26 cellular contexts compared by ENCODE assay signal in the genomic region with DNA sequence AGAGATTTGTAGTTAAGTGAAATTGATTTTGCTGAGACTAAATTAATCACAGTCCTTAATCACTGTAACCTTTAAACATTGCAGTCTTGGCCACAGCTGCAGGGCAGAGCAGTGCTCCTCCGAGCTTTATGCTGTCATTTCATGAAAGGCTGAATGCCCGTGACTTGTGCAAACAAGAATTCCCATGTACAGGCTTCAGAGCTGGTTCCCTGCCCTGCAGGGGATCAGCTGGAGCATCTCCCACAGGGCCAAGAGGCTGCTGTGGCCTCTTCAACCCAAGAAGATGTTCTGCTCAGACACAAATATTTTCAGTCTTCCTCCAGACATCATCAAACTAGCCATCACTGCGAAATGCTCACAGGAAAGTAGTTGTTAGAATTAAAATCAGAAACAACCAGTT.
"Had no signal": no experiment of that assay in that cellular context is flagged by ENCODE, and none has a peak within 500 bp of the region (broad histone marks: within the 10 kb centered on the region; RNA-seq: fewer than 3 reads in every experiment).

No MANE protein-coding gene starts in this region.

- H3K36me3 ChIP-seq: left lung, prostate gland, right atrium auricular region, transverse colon, uterus had no signal

- H3K27me3 Mint-ChIP-seq: brain had no signal

- DNase-seq: activated CD4-positive, alpha-beta T cell treated with anti-CD3 and anti-CD28 coated beads, Interleukin-2, amount 10 ng/mL, durations not matched to agents 7 days and 5 days; activated CD4-positive, CD25-positive, alpha-beta regulatory T cell treated with anti-CD3 and anti-CD28 coated beads, Interleukin-2, amount 50 U/mL, for 72 hours; activated CD8-positive, alpha-beta memory T cell treated with anti-CD3 and anti-CD28 coated beads, Interleukin-2, amount 10 ng/mL, durations not matched to agents 7 days and 5 days; activated CD8-positive, alpha-beta T cell treated with anti-CD3 and anti-CD28 coated beads for 36 hours; activated gamma-delta T cell treated with Interleukin-2 at 50 U/mL for 16 hours; activated T-cell treated with anti-CD3 and anti-CD28 coated beads for 4 hours; aorta; caudate nucleus; dermis blood vessel endothelial cell; effector CD8-positive, alpha-beta T cell; erythroblast; immature natural killer cell; kidney glomerular epithelial cell; left lung; natural killer cell; stimulated activated CD4-positive, alpha-beta T cell treated with anti-CD3 and anti-CD28 coated beads, Interleukin-1b, Interleukin-23, amount 100 ng/mL, for 48 hours; transverse colon; uterus had no signal

- ATAC-seq: activated CD8-positive, alpha-beta memory T cell treated with anti-CD3 and anti-CD28 coated beads, Interleukin-2, amount 10 ng/mL, durations not matched to agents 7 days and 5 days; activated CD8-positive, alpha-beta T cell treated with anti-CD3 and anti-CD28 coated beads for 36 hours; foreskin keratinocyte; left lung; natural killer cell had no signal

- H3K4me3 Mint-ChIP-seq: activated CD4-positive, alpha-beta T cell treated with anti-CD3 and anti-CD28 coated beads, Interleukin-2, amount 10 ng/mL, durations not matched to agents 7 days and 5 days; activated CD8-positive, alpha-beta memory T cell treated with anti-CD3 and anti-CD28 coated beads, Interleukin-2, amount 10 ng/mL, durations not matched to agents 7 days and 5 days; activated CD8-positive, alpha-beta T cell treated with anti-CD3 and anti-CD28 coated beads for 36 hours; activated naive CD4-positive, alpha-beta T cell treated with anti-CD3 and anti-CD28 coated beads, Interleukin-2, amount 50 U/mL, for 24 hours; immature natural killer cell; mesothelial cell of epicardium; natural killer cell; T-helper 2 cell treated with Interferon-gamma antibody and Interleukin-4, amounts not matched to agents 5 μg/mL and 100 μg/mL, for 36 hours had no signal

- H3K27me3 ChIP-seq: foreskin keratinocyte, left lung, right atrium auricular region, transverse colon, uterus had no signal

- H3K9me3 ChIP-seq: left lung, prostate gland, right atrium auricular region, transverse colon, uterus had no signal

- H3K36me3 Mint-ChIP-seq: activated CD8-positive, alpha-beta memory T cell treated with anti-CD3 and anti-CD28 coated beads, Interleukin-2, amount 10 ng/mL, durations not matched to agents 7 days and 5 days; activated naive CD4-positive, alpha-beta T cell treated with anti-CD3 and anti-CD28 coated beads, Interleukin-2, amount 50 U/mL, for 24 hours; brain; mesothelial cell of epicardium; natural killer cell had no signal

- H3K4me3 ChIP-seq: left lung, prostate gland, right atrium auricular region, transverse colon, uterus had no signal

- H3K9me3 Mint-ChIP-seq: activated CD4-positive, alpha-beta T cell treated with anti-CD3 and anti-CD28 coated beads, Interleukin-2, amount 10 ng/mL, durations not matched to agents 7 days and 5 days; activated CD8-positive, alpha-beta T cell treated with anti-CD3 and anti-CD28 coated beads for 36 hours; activated naive CD4-positive, alpha-beta T cell treated with anti-CD3 and anti-CD28 coated beads, Interleukin-2, amount 50 U/mL, for 24 hours; brain; immature natural killer cell; natural killer cell; T-helper 2 cell treated with Interferon-gamma antibody and Interleukin-4, amounts not matched to agents 5 μg/mL and 100 μg/mL, for 36 hours had no signal

- H3K4me1 ChIP-seq: foreskin keratinocyte, left lung, prostate gland, uterus had no signal

- H3K4me1 Mint-ChIP-seq: activated CD4-positive, alpha-beta T cell treated with anti-CD3 and anti-CD28 coated beads, Interleukin-2, amount 10 ng/mL, durations not matched to agents 7 days and 5 days; activated CD8-positive, alpha-beta memory T cell treated with anti-CD3 and anti-CD28 coated beads, Interleukin-2, amount 10 ng/mL, durations not matched to agents 7 days and 5 days; activated naive CD4-positive, alpha-beta T cell treated with anti-CD3 and anti-CD28 coated beads, Interleukin-2, amount 50 U/mL, for 24 hours; immature natural killer cell had no signal

- H3K27ac Mint-ChIP-seq: activated CD4-positive, alpha-beta T cell treated with anti-CD3 and anti-CD28 coated beads, Interleukin-2, amount 10 ng/mL, durations not matched to agents 7 days and 5 days; activated CD8-positive, alpha-beta memory T cell treated with anti-CD3 and anti-CD28 coated beads, Interleukin-2, amount 10 ng/mL, durations not matched to agents 7 days and 5 days; activated CD8-positive, alpha-beta T cell treated with anti-CD3 and anti-CD28 coated beads for 36 hours; activated naive CD4-positive, alpha-beta T cell treated with anti-CD3 and anti-CD28 coated beads, Interleukin-2, amount 50 U/mL, for 24 hours; brain; immature natural killer cell; mesothelial cell of epicardium; natural killer cell; T-helper 2 cell treated with Interferon-gamma antibody and Interleukin-4, amounts not matched to agents 5 μg/mL and 100 μg/mL, for 36 hours had no signal

- H3K27ac ChIP-seq: foreskin keratinocyte, left lung, prostate gland, right atrium auricular region, transverse colon, VCaP had no signal
